8 cellular contexts compared by ENCODE assay signal in the genomic region with DNA sequence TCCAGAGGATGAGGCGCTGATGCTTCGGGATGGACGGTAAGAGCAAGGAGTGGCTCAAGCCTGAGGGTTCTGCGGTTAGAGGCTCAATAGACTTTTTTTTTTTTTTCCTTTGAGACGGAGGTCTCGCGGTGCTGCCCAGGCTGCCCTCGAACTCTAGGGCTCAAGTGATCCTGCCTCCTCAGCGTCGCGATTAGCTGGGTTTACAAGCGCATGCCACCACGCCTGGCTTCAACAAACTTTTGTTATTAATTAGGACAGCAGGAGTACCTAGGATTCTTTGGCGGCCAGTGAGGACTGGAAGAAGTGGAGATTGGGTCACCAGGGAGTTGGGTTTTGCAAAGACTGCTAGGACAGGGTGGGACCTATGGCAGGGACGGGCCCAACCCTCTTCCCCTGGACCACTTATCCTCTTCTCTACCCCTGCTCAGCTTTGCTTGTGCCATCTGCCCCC. TPM values are rescaled to one million over a fixed set of nuclear protein-coding genes. Genes with fewer than 3 reads are reported as not detected.
A peak's percentile ranks its signal among the peaks of the same experiment; 100 is the strongest.
DNase-seq lines count a peak whose midpoint lies in the region; ATAC-seq, FAIRE-seq and TF ChIP-seq lines count a peak whose summit lies in the region.

No MANE protein-coding gene starts in this region.

- peak overlapping the region; percentile 84 for H3K27ac ChIP-seq in fibroblast of lung (ENCODE audit: insufficient read depth, low read length)

- no peaks in the 10 kb centered on the region for H3K27me3 Mint-ChIP-seq in T-helper 17 cell
- no peaks in the 10 kb centered on the region for H3K27me3 Mint-ChIP-seq in osteocyte (ENCODE audit: unreplicated experiment)

- no peak for FAIRE-seq in H54 (lab: Jason Lieb, UNC)
- FAIRE-seq in HTR-8/SVneo (lab: Jason Lieb, UNC), result no peak

- H3K9me3 ChIP-seq in T-helper 17 cell (ENCODE audit: control insufficient read depth, low read length, poor library complexity, severe bottlenecking) (no peaks in the 10 kb centered on the region), fibroblast of lung (ENCODE audit: control insufficient read depth, insufficient read depth, low read depth, low read length) (no peaks in the 10 kb centered on the region)

- H3K4me3 Mint-ChIP-seq in T-helper 17 cell (peak overlapping the region; percentile 98), osteocyte (ENCODE audit: unreplicated experiment) (peak overlapping the region; percentile 98)

- H3K4me3 ChIP-seq in AG09309 (ENCODE audit: control insufficient read depth, low read depth, low read length) (peak overlapping the region; percentile 76), fibroblast of lung (replicated peaks in 1 of 4; ENCODE audit: control extremely low read depth in 1 of 4, insufficient read depth in 1 of 4, low read depth in 3 of 4, low read length in 4 of 4) (peak overlapping the region; percentile 67 to 81 (median 79))

- peaks cover 13% of the 10 kb centered on the region for H3K36me3 ChIP-seq in fibroblast of lung (ENCODE audit: control insufficient read depth, insufficient read depth, low read length)

- peak overlapping the region; percentile 88 for H3K27ac Mint-ChIP-seq in T-helper 17 cell
- peak overlapping the region; percentile 97 for H3K27ac Mint-ChIP-seq in osteocyte (ENCODE audit: unreplicated experiment)

- H3K9me3 Mint-ChIP-seq in osteocyte (ENCODE audit: unreplicated experiment), result no peaks in the 10 kb centered on the region

- H3K9ac ChIP-seq in fibroblast of lung (ENCODE audit: insufficient read depth, low read length), result peak overlapping the region; percentile 63

- ATAC-seq in T-helper 17 cell, result no peak
- no peak for ATAC-seq in HG02588 (IDR thresholded peaks at IDR 0.05; ENCODE audit: unreplicated experiment)

- peaks cover 6% of the 10 kb centered on the region for H3K4me1 ChIP-seq in fibroblast of lung (ENCODE audit: control insufficient read depth, extremely low read depth, insufficient read depth, low read length)

- peak overlapping the region; percentile 89 for H3K4me2 ChIP-seq in fibroblast of lung (ENCODE audit: extremely low read depth, insufficient read depth, low read length)

- H3K4me1 Mint-ChIP-seq in T-helper 17 cell, result peaks cover 32% of the 10 kb centered on the region
- H3K4me1 Mint-ChIP-seq in osteocyte (ENCODE audit: unreplicated experiment), result peaks cover 31% of the 10 kb centered on the region

- peaks cover 11% of the 10 kb centered on the region for H3K79me2 ChIP-seq in fibroblast of lung (ENCODE audit: control insufficient read depth, insufficient read depth, low read length)

- peaks cover 12% of the 10 kb centered on the region for H3K36me3 Mint-ChIP-seq in T-helper 17 cell (ENCODE audit: low read depth)
- H3K36me3 Mint-ChIP-seq in osteocyte (ENCODE audit: unreplicated experiment), result peaks cover 17% of the 10 kb centered on the region

- no peaks in the 10 kb centered on the region for H3K27me3 ChIP-seq in fibroblast of lung (ENCODE audit: control insufficient read depth, insufficient read depth, low read length)

- TF ChIP-seq CTCF in AG09309 (IDR thresholded peaks at IDR 0.05; ENCODE audit: control insufficient read depth, insufficient read depth, low read depth, low read length, missing control alignments) (no peak), fibroblast of lung (conservative IDR thresholded peaks at IDR 0.05 in 1 of 2, IDR thresholded peaks at IDR 0.05 in 1 of 2; ENCODE audit: low read depth in 1 of 2, low read length in 2 of 2) (no peak), osteocyte (IDR thresholded peaks at IDR 0.05) (no peak)

- H4K20me1 ChIP-seq in fibroblast of lung (ENCODE audit: control insufficient read depth, extremely low read depth, insufficient read depth, low read length), result no peaks in the 10 kb centered on the region

- TF ChIP-seq POLR2A in H54 (IDR thresholded peaks at IDR 0.05; ENCODE audit: low read depth, low read length), result no peak

- H2AFZ ChIP-seq in fibroblast of lung (ENCODE audit: low read length), result no peak overlapping the region

- DNase-seq in AG09309 (ENCODE audit: low read depth) (no peak), H54 (ENCODE audit: insufficient read length, low spot score) (peak; percentile 78), T-helper 17 cell (no peak), fibroblast of lung (ENCODE audit: low read depth in 2 of 2) (peak; percentile 63 to 83), osteocyte (ENCODE audit: extremely low spot score, unreplicated experiment) (no peak), HTR-8/SVneo (ENCODE audit: insufficient read length, low spot score) (no peak), NCI-H2107 (lab: John Stamatoyannopoulos, UW) (no peak)

RNA-seq across cellular contexts. Expression of a gene that starts 0.6 kb away (rescaled TPM):
- 10 to 100 TPM; 33.7 to 37.8 TPM for total RNA-seq in T-helper 17 cell
- total RNA-seq in fibroblast of lung, result 26.5 and 29.2 TPM in 2 replicates
- 29.7 and 32.7 TPM in 2 replicates for polyA plus RNA-seq in fibroblast of lung
- 44.8 and 45.9 TPM in 2 replicates for polyA plus RNA-seq in fibroblast of lung (2012)
- 8.7 and 28.3 TPM in 2 replicates for polyA minus RNA-seq in fibroblast of lung (ENCODE audit: low replicate concordance)
- 45.0 and 49.8 TPM in 2 replicates for total RNA-seq in osteocyte

RNA-seq across cellular contexts. Expression of a gene that starts 0.8 kb away (rescaled TPM):
- total RNA-seq in T-helper 17 cell, result under 1 TPM; 0.39 to 0.70 TPM
- total RNA-seq in fibroblast of lung, result 8.2 and 9.7 TPM in 2 replicates
- 3.6 and 4.6 TPM in 2 replicates for polyA plus RNA-seq in fibroblast of lung
- polyA plus RNA-seq in fibroblast of lung (2012), result 3.8 and 5.0 TPM in 2 replicates
- 3.9 and 4.7 TPM in 2 replicates for polyA minus RNA-seq in fibroblast of lung (ENCODE audit: low replicate concordance)
- 12.6 and 13.3 TPM in 2 replicates for total RNA-seq in osteocyte

RNA-seq across cellular contexts. Expression of a gene that starts 9.2 kb away (rescaled TPM):
- 1 to 10 TPM; 1.0 to 3.0 TPM for total RNA-seq in T-helper 17 cell
- not detected in 2 replicates for total RNA-seq in fibroblast of lung
- 0.41 and 0.53 TPM in 2 replicates for polyA plus RNA-seq in fibroblast of lung
- polyA plus RNA-seq in fibroblast of lung (2012), result 0.37 TPM in 1 of 2 replicates, not detected in the other
- not detected in 2 replicates for polyA minus RNA-seq in fibroblast of lung (ENCODE audit: low replicate concordance)
- total RNA-seq in osteocyte, result 2.8 TPM in 1 of 2 replicates, not detected in the other

RNA-seq across cellular contexts. Expression of a gene that starts 10.1 kb away (rescaled TPM):
- total RNA-seq in T-helper 17 cell, result 1 to 10 TPM; 3.6 to 5.4 TPM
- not detected in 2 replicates for total RNA-seq in fibroblast of lung
- not detected in 2 replicates for polyA plus RNA-seq in fibroblast of lung
- 0.10 TPM in 1 of 2 replicates, not detected in the other for polyA plus RNA-seq in fibroblast of lung (2012)
- not detected in 2 replicates for polyA minus RNA-seq in fibroblast of lung (ENCODE audit: low replicate concordance)
- not detected in 2 replicates for total RNA-seq in osteocyte

RNA-seq across cellular contexts. Expression of a gene that starts 20.1 kb away (rescaled TPM):
- 10 to 100 TPM in 1 of 2 donors, 1 to 10 TPM in 1; 9.5 to 11.3 TPM for total RNA-seq in T-helper 17 cell
- 0.51 and 0.99 TPM in 2 replicates for total RNA-seq in fibroblast of lung
- polyA plus RNA-seq in fibroblast of lung, result 0.76 and 0.94 TPM in 2 replicates
- 1.1 and 1.6 TPM in 2 replicates for polyA plus RNA-seq in fibroblast of lung (2012)
- polyA minus RNA-seq in fibroblast of lung (ENCODE audit: low replicate concordance), result 3.0 and 3.2 TPM in 2 replicates
- total RNA-seq in osteocyte, result 24.7 and 28.2 TPM in 2 replicates

Comparison
In these comparisons a context has a peak if more than half of its experiments do, and no peak if none do; other contexts are left out.
1. DNase-seq: peak in H54 (single experiment) and fibroblast of lung (2 of 2); none in AG09309 (single experiment), T-helper 17 cell (0 of 3), osteocyte (single experiment), HTR-8/SVneo (single experiment) and NCI-H2107 (single experiment).